Comparison of ENCODE assay signal across 10 cellular contexts in genomic region chr19:13732337-13732736, GRCh38. TPM values are rescaled to one million over a fixed set of nuclear protein-coding genes. Genes with fewer than 3 reads are reported as not detected.
DNase-seq lines count a peak whose midpoint lies in the region; ATAC-seq and TF ChIP-seq lines count a peak whose summit lies in the region.
"Had no signal": no experiment of that assay in that cellular context is flagged by ENCODE, and none has a peak within 500 bp of the region (broad histone marks: within the 10 kb centered on the region; RNA-seq: fewer than 3 reads in every experiment).

No MANE protein-coding gene starts in this region.

- peaks cover 29% of the 10 kb centered on the region for H3K4me1 Mint-ChIP-seq in activated T-cell treated with anti-CD3 and anti-CD28 coated beads, Interleukin-2, amount 50 U/mL, for 72 hours (ENCODE audit: low read depth)
- peaks cover 24% of the 10 kb centered on the region for H3K4me1 Mint-ChIP-seq in activated CD4-positive, alpha-beta memory T cell treated with anti-CD3 and anti-CD28 coated beads, Interleukin-2, amount 10 ng/mL, durations not matched to agents 7 days and 5 days

- no peaks in the 10 kb centered on the region for H3K9me2 ChIP-seq in hepatocyte (replicated peaks; ENCODE audit: insufficient read depth)

- TF ChIP-seq POLR2A in stomach (IDR thresholded peaks at IDR 0.05), result no peak

- peak overlapping the region; percentile 87 to 99 for H3K4me3 Mint-ChIP-seq in activated T-cell treated with anti-CD3 and anti-CD28 coated beads, Interleukin-2, amount 50 U/mL, for 72 hours
- peak overlapping the region; percentile 80 for H3K4me3 Mint-ChIP-seq in activated CD4-positive, alpha-beta memory T cell treated with anti-CD3 and anti-CD28 coated beads, Interleukin-2, amount 10 ng/mL, durations not matched to agents 7 days and 5 days

- H3K36me3 ChIP-seq in hepatocyte (replicated peaks; ENCODE audit: insufficient read depth, low read depth), result no peaks in the 10 kb centered on the region
- peaks cover 0 to 4% (median 1%) of the 10 kb centered on the region in 4 donors for H3K36me3 ChIP-seq in stomach

- H3K27me3 ChIP-seq in hepatocyte, result no peaks in the 10 kb centered on the region
- H3K27me3 ChIP-seq in stomach, result no peaks in the 10 kb centered on the region

- H3K27ac ChIP-seq in hepatocyte (no peak overlapping the region), stomach (peak overlapping the region in 2 of 5 donors; percentile 84 to 89)

- ATAC-seq in activated T-cell treated with anti-CD3 and anti-CD28 coated beads, Interleukin-2, amount 50 U/mL, for 72 hours (replicated peaks in 1 of 2), result no peak
- ATAC-seq in GM21576 (IDR thresholded peaks at IDR 0.05; ENCODE audit: unreplicated experiment), result no peak

- no peak for DNase-seq in activated T-cell treated with anti-CD3 and anti-CD28 coated beads, Interleukin-2, amount 50 U/mL, for 72 hours
- DNase-seq in activated T-cell treated with anti-CD3 and anti-CD28 coated beads for 4 hours (no peak), hepatocyte (ENCODE audit: low spot score) (no peak), stomach (no peak), NCI-H2227 (lab: John Stamatoyannopoulos, UW; ENCODE audit: unreplicated experiment) (no peak)
- DNase-seq in activated CD4-positive, alpha-beta memory T cell treated with anti-CD3 and anti-CD28 coated beads, Interleukin-2, amount 10 ng/mL, durations not matched to agents 7 days and 5 days, result no peak
- DNase-seq in activated effector memory CD4-positive, alpha-beta T cell treated with Interleukin-2 at 50 U/mL for 16 hours, result no peak
- DNase-seq: activated CD4-positive, alpha-beta T cell treated with anti-CD3 and anti-CD28 coated beads, Interleukin-2, amount 50 U/mL, for 1 hour; NCI-H1105 had no signal

- no peaks in the 10 kb centered on the region for H3K36me3 Mint-ChIP-seq in activated T-cell treated with anti-CD3 and anti-CD28 coated beads, Interleukin-2, amount 50 U/mL, for 72 hours (ENCODE audit: insufficient read depth in 2 of 2)
- H3K36me3 Mint-ChIP-seq in activated CD4-positive, alpha-beta memory T cell treated with anti-CD3 and anti-CD28 coated beads, Interleukin-2, amount 10 ng/mL, durations not matched to agents 7 days and 5 days (ENCODE audit: low read depth), result no peaks in the 10 kb centered on the region

- 92% methylated on average over 8 of the region's 8 CpGs for WGBS in hepatocyte (ENCODE audit: low lambda C conversion rate, missing lambda C conversion rate)
- 85 to 95% (median 91%) methylated on average over 7 to 8 of the region's 8 CpGs for WGBS in stomach, 5 donors

- H3K4me2 ChIP-seq in hepatocyte, result peak overlapping the region; percentile 92

- POLR2A ChIA-PET in activated CD4-positive, alpha-beta memory T cell treated with anti-CD3 and anti-CD28 coated beads, Interleukin-2, amount 10 ng/mL, durations not matched to agents 7 days and 5 days (lab: Charles Lee), result interaction anchor here (1.0 to 1.5 kb wide), 3 partner anchors 16 to 116 kb away, joined by 3 to 20 read pairs (median 4); a partner anchor contains a TSS

- H3K27me3 Mint-ChIP-seq in activated T-cell treated with anti-CD3 and anti-CD28 coated beads, Interleukin-2, amount 50 U/mL, for 72 hours (ENCODE audit: low read depth), result no peaks in the 10 kb centered on the region
- H3K27me3 Mint-ChIP-seq in activated CD4-positive, alpha-beta memory T cell treated with anti-CD3 and anti-CD28 coated beads, Interleukin-2, amount 10 ng/mL, durations not matched to agents 7 days and 5 days, result no peaks in the 10 kb centered on the region

- H3K27ac Mint-ChIP-seq in activated T-cell treated with anti-CD3 and anti-CD28 coated beads, Interleukin-2, amount 50 U/mL, for 72 hours, result no peak overlapping the region
- H3K27ac Mint-ChIP-seq in activated CD4-positive, alpha-beta memory T cell treated with anti-CD3 and anti-CD28 coated beads, Interleukin-2, amount 10 ng/mL, durations not matched to agents 7 days and 5 days, result no peak overlapping the region

- CTCF ChIA-PET in activated CD4-positive, alpha-beta memory T cell treated with anti-CD3 and anti-CD28 coated beads, Interleukin-2, amount 10 ng/mL, durations not matched to agents 7 days and 5 days (lab: Charles Lee), result interaction anchor here (0.8 to 3.0 kb wide), 9 partner anchors 12 to 754 kb away, joined by 3 to 12 read pairs (median 3); partner anchors contain the start of gene C19orf53

- intact Hi-C loops in stomach (cut with DNase I; ENCODE audit: low total_unique reads), result no loop called here

- no peaks in the 10 kb centered on the region for H4K20me1 ChIP-seq in hepatocyte (ENCODE audit: insufficient read depth, poor library complexity, severe bottlenecking)

- H2AFZ ChIP-seq in hepatocyte, result no peak overlapping the region

- TF ChIP-seq EP300 in stomach (IDR thresholded peaks at IDR 0.05), result no peak

- H3K4me1 ChIP-seq in hepatocyte (ENCODE audit: insufficient read depth) (peaks cover 11% of the 10 kb centered on the region), stomach (peaks cover 15 to 38% (median 18%) of the 10 kb centered on the region in 4 donors)

- H3K79me2 ChIP-seq in hepatocyte, result no peaks in the 10 kb centered on the region

- H3K4me3 ChIP-seq in hepatocyte (no peak overlapping the region), stomach (peak overlapping the region; percentile 38 to 57 (median 52))

- H3K9me3 ChIP-seq in hepatocyte (ENCODE audit: low read depth) (no peaks in the 10 kb centered on the region), stomach (no peaks in the 10 kb centered on the region)

- H3K9me3 Mint-ChIP-seq in activated T-cell treated with anti-CD3 and anti-CD28 coated beads, Interleukin-2, amount 50 U/mL, for 72 hours, result no peaks in the 10 kb centered on the region
- no peaks in the 10 kb centered on the region for H3K9me3 Mint-ChIP-seq in activated CD4-positive, alpha-beta memory T cell treated with anti-CD3 and anti-CD28 coated beads, Interleukin-2, amount 10 ng/mL, durations not matched to agents 7 days and 5 days

- TF ChIP-seq CTCF in hepatocyte (IDR thresholded peaks at IDR 0.05; ENCODE audit: poor library complexity) (no peak), stomach (IDR thresholded peaks at IDR 0.05) (no peak)

RNA-seq across cellular contexts. Expression of gene MRI1, which starts 32.0 kb away (rescaled TPM):
- total RNA-seq in activated T-cell treated with anti-CD3 and anti-CD28 coated beads, Interleukin-2, amount 50 U/mL, for 72 hours, result 10 to 100 TPM; 37.6 to 42.2 TPM
- 10 to 100 TPM; 22.4 to 22.7 TPM for total RNA-seq in activated CD4-positive, alpha-beta memory T cell treated with anti-CD3 and anti-CD28 coated beads, Interleukin-2, amount 10 ng/mL, durations not matched to agents 7 days and 5 days
- 16.0 and 18.5 TPM in 2 replicates for total RNA-seq in hepatocyte
- 21.9 and 22.8 TPM in 2 replicates for polyA plus RNA-seq in hepatocyte
- 100 to 1,000 TPM in 1 of 5 donors, 10 to 100 TPM in 4; 24.4 to 249 (median 48.7) TPM for total RNA-seq in stomach
- 10 to 100 TPM in 1 of 3 donors, 1 to 10 TPM in 2; 7.3 to 28.5 (median 9.6) TPM for polyA plus RNA-seq in stomach

RNA-seq across cellular contexts. Expression of gene C19orf53, which starts 41.9 kb away (rescaled TPM):
- total RNA-seq in activated T-cell treated with anti-CD3 and anti-CD28 coated beads, Interleukin-2, amount 50 U/mL, for 72 hours, result 10 to 100 TPM; 76.5 to 88.1 TPM
- 10 to 100 TPM; 79.4 to 83.7 TPM for total RNA-seq in activated CD4-positive, alpha-beta memory T cell treated with anti-CD3 and anti-CD28 coated beads, Interleukin-2, amount 10 ng/mL, durations not matched to agents 7 days and 5 days
- total RNA-seq in hepatocyte (89.2 and 97.0 TPM in 2 replicates), stomach (100 to 1,000 TPM in 4 of 5 donors, 10 to 100 TPM in 1; 14.7 to 271 (median 188) TPM)
- polyA plus RNA-seq in hepatocyte (214 and 220 TPM in 2 replicates), stomach (100 to 1,000 TPM; 171 to 221 (median 196) TPM)
